In genomic region chr2:3290655-3291054, GRCh38 we compare ENCODE assay signal across 8 cellular contexts.
"Had no signal": no experiment of that assay in that cellular context is flagged by ENCODE, and none has a peak within 500 bp of the region (broad histone marks: within the 10 kb centered on the region; RNA-seq: fewer than 3 reads in every experiment).

No MANE protein-coding gene starts in this region.

- ATAC-seq: activated naive CD8-positive, alpha-beta T cell treated with anti-CD3 and anti-CD28 coated beads, Interleukin-2, amount 50 U/mL, for 24 hours; natural killer cell had no signal

- H3K4me3 ChIP-seq: tibial nerve, vagina had no signal

- H3K36me3 ChIP-seq: vagina had no signal

- H3K9me3 ChIP-seq: tibial nerve, vagina had no signal

- DNase-seq: activated CD4-positive, alpha-beta memory T cell treated with anti-CD3 and anti-CD28 coated beads, Interleukin-2, amount 10 ng/mL, durations not matched to agents 7 days and 5 days; activated naive CD4-positive, alpha-beta T cell treated with Interleukin-2 at 50 U/mL for 16 hours; activated naive CD8-positive, alpha-beta T cell treated with anti-CD3 and anti-CD28 coated beads, Interleukin-2, amount 50 U/mL, for 24 hours; effector memory CD4-positive, alpha-beta T cell; natural killer cell; stimulated activated CD4-positive, alpha-beta T cell treated with anti-CD3 and anti-CD28 coated beads, Interleukin-4, amount 100 ng/mL, for 4 hours had no signal

- H3K4me1 ChIP-seq: tibial nerve, vagina had no signal

- H3K27me3 ChIP-seq: tibial nerve, vagina had no signal
